Comparison of ENCODE assay signal across 9 cellular contexts in the genomic region with DNA sequence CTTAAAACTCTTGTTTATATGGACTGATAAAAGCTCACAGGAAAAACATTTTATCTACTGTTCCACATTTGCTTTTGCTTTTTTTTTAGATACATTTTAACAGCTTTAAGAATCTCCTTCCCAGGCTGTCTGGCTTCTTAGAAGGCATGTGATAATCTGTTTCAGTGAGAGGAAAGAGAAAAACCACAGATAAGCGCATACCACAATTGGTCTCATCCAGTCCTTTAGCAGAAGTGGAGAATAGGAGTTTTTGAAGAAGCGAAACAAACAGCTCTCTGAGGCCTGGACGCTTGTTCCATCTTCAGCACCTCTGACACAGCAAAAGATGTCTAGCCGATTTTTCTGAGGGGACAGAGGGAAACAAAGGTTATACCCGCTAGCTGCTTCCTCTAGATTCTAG. TPM values are rescaled to one million over a fixed set of nuclear protein-coding genes. Genes with fewer than 3 reads are reported as not detected.
DNase-seq lines count a peak whose midpoint lies in the region; ATAC-seq and TF ChIP-seq lines count a peak whose summit lies in the region.
"Had no signal": no experiment of that assay in that cellular context is flagged by ENCODE, and none has a peak within 500 bp of the region (broad histone marks: within the 10 kb centered on the region; RNA-seq: fewer than 3 reads in every experiment).

No MANE protein-coding gene starts in this region.

- WGBS in right lobe of liver (ENCODE audit: insufficient coverage, low coverage, low lambda C conversion rate, missing lambda C conversion rate), result 32% methylated on average over 5 of the region's 5 CpGs

- intact Hi-C loops in right lobe of liver (cut with DNase I) (no loop called here), tibial artery (cut with DNase I; ENCODE audit: low total_unique reads) (no loop called here)

- no peaks in the 10 kb centered on the region for H3K9me3 ChIP-seq in right lobe of liver
- no peaks in the 10 kb centered on the region for H3K9me3 ChIP-seq in tibial artery

- DNase-seq in GM12865 (ENCODE audit: low read depth), result peak; percentile 21
- DNase-seq in SKM-1 treated with dmso at 0.1 percent for 144 hours (lab: John Stamatoyannopoulos, UW; ENCODE audit: unreplicated experiment), result peak; percentile 72
- DNase-seq in right lobe of liver, result no peak
- no peak for DNase-seq in NCI-H2107 treated with DMSO at 0.1 percent for 48 hours (lab: John Stamatoyannopoulos, UW; ENCODE audit: unreplicated experiment)
- no peak for DNase-seq in NCI-H2107 (lab: John Stamatoyannopoulos, UW)
- DNase-seq in stimulated activated CD4-positive, alpha-beta T cell treated with anti-CD3 and anti-CD28 coated beads, Interleukin-2, amount 100 ng/mL, for 48 hours, result no peak
- no peak for DNase-seq in tibial artery
- DNase-seq: SHP77 treated with DMSO at 0.1 percent for 48 hours had no signal

- H3K27me3 ChIP-seq in right lobe of liver (no peaks in the 10 kb centered on the region), tibial artery (no peaks in the 10 kb centered on the region)

- TF ChIP-seq CTCF in GM12865 (IDR thresholded peaks at IDR 0.05; ENCODE audit: insufficient read depth, low read depth, low read length, missing control alignments) (no peak), right lobe of liver (IDR thresholded peaks at IDR 0.05) (no peak), tibial artery (IDR thresholded peaks at IDR 0.05) (no peak)

- no peak for TF ChIP-seq POLR2A in right lobe of liver (IDR thresholded peaks at IDR 0.05)

- H3K4me1 ChIP-seq in right lobe of liver (peaks cover 0 to 32% (median 3%) of the 10 kb centered on the region in 4 donors), tibial artery (no peaks in the 10 kb centered on the region)

- H3K27ac ChIP-seq in right lobe of liver, result no peak overlapping the region
- H3K27ac ChIP-seq in tibial artery, result no peak overlapping the region

- H3K4me3 ChIP-seq in GM12865 (ENCODE audit: low read depth, low read length) (no peak overlapping the region), right lobe of liver (no peak overlapping the region), tibial artery (no peak overlapping the region)

- H3K36me3 ChIP-seq in right lobe of liver (peaks cover 3 to 76% (median 20%) of the 10 kb centered on the region in 4 donors), tibial artery (peaks cover 83 to 100% (median 96%) of the 10 kb centered on the region in 3 donors)

- ATAC-seq in HG02610 (IDR thresholded peaks at IDR 0.05; ENCODE audit: unreplicated experiment), result peak; percentile 62
- ATAC-seq in right lobe of liver, result peak in 3 of 4 donors; percentile 4 to 8 (median 7)

RNA-seq across cellular contexts. Expression of a gene that starts 37.6 kb away (rescaled TPM):
- total RNA-seq in right lobe of liver, result 10 to 100 TPM; 16.8 to 24.5 (median 21.9) TPM

RNA-seq across cellular contexts. Expression of a gene that starts 45.4 kb away (rescaled TPM):
- total RNA-seq in right lobe of liver, result 10 to 100 TPM; 11.9 to 31.2 (median 20.0) TPM

Comparison
In these comparisons a context has a peak if more than half of its experiments do, and no peak if none do; other contexts are left out.
1. DNase-seq: peak in GM12865 (single experiment) and SKM-1 treated with dmso at 0.1 percent for 144 hours (single experiment); none in right lobe of liver (0 of 3), NCI-H2107 treated with DMSO at 0.1 percent for 48 hours (single experiment), NCI-H2107 (single experiment), stimulated activated CD4-positive, alpha-beta T cell treated with anti-CD3 and anti-CD28 coated beads, Interleukin-2, amount 100 ng/mL, for 48 hours (0 of 2) and tibial artery (0 of 2).